ENCODE assay signal across 21 cellular contexts in the genomic region with DNA sequence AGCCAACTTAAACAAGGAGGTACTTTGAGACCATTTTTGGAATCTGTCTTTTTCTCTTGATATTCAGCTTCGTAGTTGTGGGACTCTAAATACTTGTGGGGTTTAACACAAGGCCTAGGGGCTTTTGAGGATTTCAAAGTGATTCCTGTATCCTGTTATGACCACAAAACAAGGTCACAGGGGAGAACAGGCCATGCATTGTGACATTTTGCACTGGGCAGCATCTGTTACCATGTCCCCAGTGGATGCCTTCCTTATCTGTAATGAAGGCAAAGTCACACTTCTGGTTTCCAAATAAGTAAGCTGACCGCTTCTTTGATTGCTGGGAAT.
A peak's percentile ranks its signal among the peaks of the same experiment; 100 is the strongest.
DNase-seq lines count a peak whose midpoint lies in the region; ATAC-seq lines count a peak whose summit lies in the region.
"Had no signal": no experiment of that assay in that cellular context is flagged by ENCODE, and none has a peak within 500 bp of the region (broad histone marks: within the 10 kb centered on the region; RNA-seq: fewer than 3 reads in every experiment).

No MANE protein-coding gene starts in this region.

- no peaks in the 10 kb centered on the region for H3K36me3 ChIP-seq in BLaER1 treated with 17β-estradiol and CSF1 and Interleukin-3, amounts not matched to agents 10 nM and 100 nM
- H3K36me3 ChIP-seq in CD8-positive, alpha-beta memory T cell (ENCODE audit: insufficient read depth, low read length), result no peaks in the 10 kb centered on the region
- H3K36me3 ChIP-seq: cardiac muscle cell, ovary had no signal

- H3K4me2 ChIP-seq in BLaER1 treated with 17β-estradiol and CSF1 and Interleukin-3, amounts not matched to agents 10 nM and 100 nM, result peak overlapping the region; percentile 84 to 96 (median 93)

- H3K9me3 ChIP-seq in BLaER1 treated with 17β-estradiol and CSF1 and Interleukin-3, amounts not matched to agents 10 nM and 100 nM (replicated peaks in 1 of 11), result no peaks in the 10 kb centered on the region
- H3K9me3 ChIP-seq in CD8-positive, alpha-beta memory T cell (ENCODE audit: low read length), result no peaks in the 10 kb centered on the region
- H3K9me3 ChIP-seq: ovary had no signal

- H3K36me3 Mint-ChIP-seq in CD8-positive, alpha-beta memory T cell, result no peaks in the 10 kb centered on the region
- H3K36me3 Mint-ChIP-seq: activated naive CD4-positive, alpha-beta T cell treated with anti-CD3 and anti-CD28 coated beads, Interleukin-2, amount 50 U/mL, for 24 hours; mesothelial cell of epicardium; naive thymus-derived CD8-positive, alpha-beta T cell had no signal

- ATAC-seq in GM21529 (IDR thresholded peaks at IDR 0.05; ENCODE audit: unreplicated experiment), result no peak
- no peak for ATAC-seq in GM18511 (IDR thresholded peaks at IDR 0.05; ENCODE audit: unreplicated experiment)
- ATAC-seq: activated T-helper 17 cell treated with anti-CD3 and anti-CD28 coated beads, Interleukin-2, amount 50 U/mL, for 72 hours; K562; naive thymus-derived CD8-positive, alpha-beta T cell had no signal

- POLR2A ChIA-PET in CD8-positive, alpha-beta memory T cell (lab: Charles Lee), result no interaction called here

- peak overlapping the region in 10 of 11 experiments; percentile 36 to 85 (median 76); a peak in 19 of 22 replicates for H3K27ac ChIP-seq in BLaER1 treated with 17β-estradiol and CSF1 and Interleukin-3, amounts not matched to agents 10 nM and 100 nM
- no peak overlapping the region for H3K27ac ChIP-seq in CD8-positive, alpha-beta memory T cell (ENCODE audit: low read depth, low read length)
- H3K27ac ChIP-seq: cardiac muscle cell, ovary had no signal

- no peak overlapping the region for H3K4me3 Mint-ChIP-seq in CD8-positive, alpha-beta memory T cell
- H3K4me3 Mint-ChIP-seq: activated naive CD4-positive, alpha-beta T cell treated with anti-CD3 and anti-CD28 coated beads, Interleukin-2, amount 50 U/mL, for 24 hours; activated T-helper 17 cell treated with anti-CD3 and anti-CD28 coated beads, Interleukin-2, amount 50 U/mL, for 72 hours; CD4-positive, alpha-beta T cell; mesothelial cell of epicardium; naive thymus-derived CD8-positive, alpha-beta T cell had no signal

- H3K27me3 ChIP-seq in BLaER1 treated with 17β-estradiol and CSF1 and Interleukin-3, amounts not matched to agents 10 nM and 100 nM, result peaks cover 0 to 9% (median 0%) of the 10 kb centered on the region in 11 experiments; a peak in 4 of 22 replicates
- H3K27me3 ChIP-seq in CD8-positive, alpha-beta memory T cell (ENCODE audit: insufficient read depth, low read length, poor library complexity, severe bottlenecking), result no peaks in the 10 kb centered on the region
- H3K27me3 ChIP-seq: cardiac muscle cell, ovary had no signal

- H3K4me1 Mint-ChIP-seq in CD8-positive, alpha-beta memory T cell, result no peaks in the 10 kb centered on the region
- H3K4me1 Mint-ChIP-seq: activated naive CD4-positive, alpha-beta T cell treated with anti-CD3 and anti-CD28 coated beads, Interleukin-2, amount 50 U/mL, for 24 hours; activated T-helper 17 cell treated with anti-CD3 and anti-CD28 coated beads, Interleukin-2, amount 50 U/mL, for 72 hours; mesothelial cell of epicardium; naive thymus-derived CD8-positive, alpha-beta T cell had no signal

- peak overlapping the region in 10 of 11 experiments; percentile 22 to 77 (median 64); a peak in 17 of 22 replicates for H3K9ac ChIP-seq in BLaER1 treated with 17β-estradiol and CSF1 and Interleukin-3, amounts not matched to agents 10 nM and 100 nM

- H3K9me3 Mint-ChIP-seq in CD8-positive, alpha-beta memory T cell, result peaks cover 0 to 9% (median 0%) of the 10 kb centered on the region in 5 donors
- H3K9me3 Mint-ChIP-seq: activated naive CD4-positive, alpha-beta T cell treated with anti-CD3 and anti-CD28 coated beads, Interleukin-2, amount 50 U/mL, for 24 hours; activated T-helper 17 cell treated with anti-CD3 and anti-CD28 coated beads, Interleukin-2, amount 50 U/mL, for 72 hours; CD4-positive, alpha-beta T cell; mesothelial cell of epicardium had no signal

- no peak overlapping the region for H3K27ac Mint-ChIP-seq in CD8-positive, alpha-beta memory T cell
- H3K27ac Mint-ChIP-seq: activated naive CD4-positive, alpha-beta T cell treated with anti-CD3 and anti-CD28 coated beads, Interleukin-2, amount 50 U/mL, for 24 hours; activated T-helper 17 cell treated with anti-CD3 and anti-CD28 coated beads, Interleukin-2, amount 50 U/mL, for 72 hours; CD4-positive, alpha-beta T cell; mesothelial cell of epicardium; naive thymus-derived CD8-positive, alpha-beta T cell had no signal

- peaks cover 0 to 2% of the 10 kb centered on the region in 2 donors for H3K27me3 Mint-ChIP-seq in CD8-positive, alpha-beta memory T cell
- H3K27me3 Mint-ChIP-seq: activated naive CD4-positive, alpha-beta T cell treated with anti-CD3 and anti-CD28 coated beads, Interleukin-2, amount 50 U/mL, for 24 hours had no signal

- peaks cover 44 to 60% (median 48%) of the 10 kb centered on the region in 10 experiments for H3K4me1 ChIP-seq in BLaER1 treated with 17β-estradiol and CSF1 and Interleukin-3, amounts not matched to agents 10 nM and 100 nM
- H3K4me1 ChIP-seq in CD8-positive, alpha-beta memory T cell (ENCODE audit: insufficient read depth, low read length), result no peaks in the 10 kb centered on the region

- peak overlapping the region in 6 of 10 experiments; percentile 24 to 33 (median 30); a peak in 6 of 20 replicates for H3K4me3 ChIP-seq in BLaER1 treated with 17β-estradiol and CSF1 and Interleukin-3, amounts not matched to agents 10 nM and 100 nM
- no peak overlapping the region for H3K4me3 ChIP-seq in CD8-positive, alpha-beta memory T cell (ENCODE audit: low read length)
- H3K4me3 ChIP-seq: cardiac muscle cell, K562, ovary had no signal

- CTCF ChIA-PET in CD8-positive, alpha-beta memory T cell (lab: Charles Lee), result no interaction called here

- H4K20me1 ChIP-seq in BLaER1 treated with 17β-estradiol and CSF1 and Interleukin-3, amounts not matched to agents 10 nM and 100 nM, result no peaks in the 10 kb centered on the region

- DNase-seq in MV-4-11 (lab: John Stamatoyannopoulos, UW), result peak; percentile 1
- peak; percentile 7 for DNase-seq in inferior parietal cortex (ENCODE audit: extremely low spot score)
- peak; percentile 28 for DNase-seq in retina
- DNase-seq in CD8-positive, alpha-beta memory T cell, result no peak
- DNase-seq: activated CD4-positive, alpha-beta T cell treated with anti-CD3 and anti-CD28 coated beads, Interleukin-2, amount 50 U/mL, for 48 hours; activated CD8-positive, alpha-beta memory T cell treated with anti-CD3 and anti-CD28 coated beads, Interleukin-2, amount 50 U/mL, for 48 hours; CD4-positive, alpha-beta T cell; cortex of kidney; GOT3; naive thymus-derived CD8-positive, alpha-beta T cell; NCI-H1417 treated with DMSO at 0.1 percent for 48 hours; NCI-H446 treated with DMSO at 0.1 percent for 48 hours had no signal

Comparison
In these comparisons a context has a peak if more than half of its experiments do, and no peak if none do; other contexts are left out.
1. DNase-seq: peak in MV-4-11 (single experiment), inferior parietal cortex (single experiment) and retina (single experiment); none in CD8-positive, alpha-beta memory T cell (0 of 5).